Comparison of ENCODE assay signal across 10 cellular contexts in the genomic region with DNA sequence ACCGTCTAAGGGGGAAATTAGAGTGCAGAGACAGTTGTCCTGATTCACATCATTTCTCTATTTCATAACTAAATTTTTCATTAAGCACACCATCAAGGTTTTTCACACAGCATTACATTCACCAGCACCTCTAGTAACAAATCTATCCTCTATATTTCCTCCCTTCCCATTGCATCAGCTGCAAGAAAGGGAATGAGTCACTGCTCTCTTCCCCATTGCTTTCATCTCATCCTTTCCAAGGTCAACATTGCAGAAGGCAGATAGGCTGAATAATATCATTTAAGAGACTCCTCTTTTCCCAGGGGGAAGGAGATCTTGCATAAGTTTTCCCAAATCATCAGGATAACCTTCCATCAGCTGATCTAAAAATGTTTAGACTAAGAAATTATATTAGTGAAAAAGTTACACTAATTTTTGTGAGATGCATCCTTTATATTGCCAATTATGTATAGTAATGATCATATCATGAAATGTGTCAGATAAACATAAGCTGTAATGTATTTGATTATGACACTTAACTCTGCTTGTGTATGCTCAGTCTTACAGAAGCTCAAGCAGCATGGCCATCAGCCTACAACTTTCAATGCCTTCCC. TPM values are rescaled to one million over a fixed set of nuclear protein-coding genes. Genes with fewer than 3 reads are reported as not detected.
DNase-seq lines count a peak whose midpoint lies in the region.
"Had no signal": no experiment of that assay in that cellular context is flagged by ENCODE, and none has a peak within 500 bp of the region (broad histone marks: within the 10 kb centered on the region; RNA-seq: fewer than 3 reads in every experiment).

No MANE protein-coding gene starts in this region.

- 0 out of 2 replicates have a peak overlapping the region, but pooled peaks have one; percentile 37 for H2AFZ ChIP-seq in GM23248
- H2AFZ ChIP-seq: parathyroid adenoma had no signal

- H3K27ac ChIP-seq in GM23248 = peak overlapping the region; percentile 91
- H3K27ac ChIP-seq in SK-N-MC = 0 out of 2 replicates have a peak overlapping the region, but pooled peaks have one; percentile 26
- no peak overlapping the region for H3K27ac ChIP-seq in effector memory CD4-positive, alpha-beta T cell (ENCODE audit: insufficient read depth, low read length, poor library complexity, severe bottlenecking)
- H3K27ac ChIP-seq: parathyroid adenoma had no signal

- H3K9me3 ChIP-seq in GM23248 (ENCODE audit: low read depth) = no peaks in the 10 kb centered on the region
- H3K9me3 ChIP-seq in SK-N-MC (ENCODE audit: low read depth, low read length) = no peaks in the 10 kb centered on the region
- H3K9me3 ChIP-seq in effector memory CD4-positive, alpha-beta T cell (ENCODE audit: control insufficient read depth, low read length) = no peaks in the 10 kb centered on the region

- H3K36me3 ChIP-seq in GM23248 (ENCODE audit: low read depth) (no peaks in the 10 kb centered on the region), SK-N-MC (ENCODE audit: insufficient read depth, low read length) (peaks cover 20% of the 10 kb centered on the region; the same call in 1 of the 2 replicates)
- no peaks in the 10 kb centered on the region for H3K36me3 ChIP-seq in effector memory CD4-positive, alpha-beta T cell (ENCODE audit: control insufficient read depth, insufficient read depth, low read length)

- peaks cover 34% of the 10 kb centered on the region for H3K4me1 ChIP-seq in GM23248 (ENCODE audit: insufficient read depth)
- peaks cover 3% of the 10 kb centered on the region for H3K4me1 ChIP-seq in effector memory CD4-positive, alpha-beta T cell (ENCODE audit: control insufficient read depth, insufficient read depth, low read length, poor library complexity, severe bottlenecking)
- H3K4me1 ChIP-seq: parathyroid adenoma had no signal

- peaks cover 42% of the 10 kb centered on the region for H3F3A ChIP-seq in GM23248 (ENCODE audit: insufficient read depth)

- in situ Hi-C loops in ACHN (cut with HindIII; ENCODE audit: low pct_ligation_motif_present, low pct_unique_long_range_greater_than_20kb, low sequenced_read_pairs) (no loop called here), GM23248 (cut with MboI) (no loop called here)

- peaks cover 72% of the 10 kb centered on the region for H3K79me2 ChIP-seq in GM23248 (ENCODE audit: insufficient read depth)
- H3K79me2 ChIP-seq: parathyroid adenoma had no signal

- H3K9ac ChIP-seq in GM23248 (peak overlapping the region; percentile 65), SK-N-MC (ENCODE audit: insufficient read length) (no peak overlapping the region)
- H3K9ac ChIP-seq: parathyroid adenoma had no signal

- DNase-seq in ACHN (peak; percentile 78), GM23248 (peak; percentile 90), SK-N-MC (ENCODE audit: low read depth, low spot score) (no peak), fibroblast of the conjunctiva (ENCODE audit: low read depth) (peak; percentile 88), NCI-H2171 treated with DMSO at 0.1 percent for 48 hours (lab: John Stamatoyannopoulos, UW) (no peak), NCI-H2081 treated with DMSO at 0.1 percent for 48 hours (lab: John Stamatoyannopoulos, UW) (no peak), iPS-NIHi7 (ENCODE audit: extremely low spot score) (no peak)
- DNase-seq in effector memory CD4-positive, alpha-beta T cell = no peak
- DNase-seq: effector memory CD8-positive, alpha-beta T cell had no signal

- H3K4me2 ChIP-seq in GM23248 (ENCODE audit: unreplicated experiment) = peak overlapping the region; percentile 73

- WGBS in GM23248 (ENCODE audit: low coverage in 1 of 2, low lambda C conversion rate in 2 of 2, missing lambda C conversion rate in 2 of 2), 2 experiments = 70 to 91% methylated on average over 1 of the region's 1 CpG

- H3K27me3 ChIP-seq in GM23248 (replicated peaks; ENCODE audit: insufficient read depth) = no peaks in the 10 kb centered on the region
- H3K27me3 ChIP-seq in effector memory CD4-positive, alpha-beta T cell (replicated peaks; ENCODE audit: control insufficient read depth, insufficient read depth, low read length, poor library complexity, severe bottlenecking) = no peaks in the 10 kb centered on the region

- H4K20me1 ChIP-seq in GM23248 (ENCODE audit: insufficient read depth) = no peaks in the 10 kb centered on the region; the same call in 1 of the 2 replicates

- H3K4me3 ChIP-seq in GM23248 = peak overlapping the region; percentile 38
- H3K4me3 ChIP-seq in SK-N-MC = no peak overlapping the region; the same call in 1 of the 2 replicates
- no peak overlapping the region for H3K4me3 ChIP-seq in effector memory CD4-positive, alpha-beta T cell (ENCODE audit: insufficient read depth, low read depth, low read length, poor library complexity, severe bottlenecking)

- no peaks in the 10 kb centered on the region for H3K9me2 ChIP-seq in GM23248 (ENCODE audit: insufficient read depth)

RNA-seq across cellular contexts. Expression of gene INTS7, which starts 4.3 kb away (rescaled TPM):
- total RNA-seq in GM23248 (2014; rRNA removed; shearing (Covaris generic)) = 9.6 and 12.1 TPM in 2 replicates
- polyA plus RNA-seq in GM23248 (2016; fragmentation: Nextera tagmentation; extraction: Ambion mirVana) = 9.8 and 11.8 TPM in 2 replicates

RNA-seq across cellular contexts. Expression of gene DTL, which starts 4.5 kb away (rescaled TPM):
- total RNA-seq in GM23248 (2014; rRNA removed; shearing (Covaris generic)) = 8.2 and 10.5 TPM in 2 replicates
- 7.6 and 9.7 TPM in 2 replicates for polyA plus RNA-seq in GM23248 (2016; fragmentation: Nextera tagmentation; extraction: Ambion mirVana)

Comparison
In these comparisons a context has a peak if more than half of its experiments do, and no peak if none do; other contexts are left out.
1. DNase-seq: peak in ACHN (single experiment), GM23248 (single experiment) and fibroblast of the conjunctiva (single experiment); none in SK-N-MC (single experiment), NCI-H2171 treated with DMSO at 0.1 percent for 48 hours (single experiment), NCI-H2081 treated with DMSO at 0.1 percent for 48 hours (single experiment), iPS-NIHi7 (single experiment) and effector memory CD4-positive, alpha-beta T cell (0 of 3).